19 cellular contexts compared by ENCODE assay signal in the genomic region with DNA sequence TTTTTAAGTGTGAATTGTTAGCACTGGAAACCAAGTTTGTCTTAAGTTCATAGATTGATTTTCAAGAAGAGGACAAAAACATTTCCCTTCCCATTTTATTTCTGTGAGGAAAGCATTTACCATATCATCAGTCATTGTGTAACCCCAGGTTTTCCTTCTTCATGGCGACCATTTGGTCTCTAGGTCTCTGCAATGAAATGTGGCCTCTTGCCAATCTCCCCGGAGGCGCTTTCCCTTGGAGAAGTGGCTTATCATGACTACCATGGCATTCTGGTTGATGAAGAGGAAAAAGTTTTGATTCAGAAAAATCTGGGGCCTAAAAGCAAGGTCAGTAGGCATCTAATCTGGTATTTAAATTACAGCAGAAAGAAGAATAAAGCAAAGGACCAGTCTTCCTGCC. TPM values are rescaled to one million over a fixed set of nuclear protein-coding genes. Genes with fewer than 3 reads are reported as not detected.
DNase-seq lines count a peak whose midpoint lies in the region; ATAC-seq and TF ChIP-seq lines count a peak whose summit lies in the region.
"Had no signal": no experiment of that assay in that cellular context is flagged by ENCODE, and none has a peak within 500 bp of the region (broad histone marks: within the 10 kb centered on the region; RNA-seq: fewer than 3 reads in every experiment).

No MANE protein-coding gene starts in this region.

- POLR2A ChIA-PET in CD8-positive, alpha-beta memory T cell (lab: Charles Lee) = no interaction called here
- POLR2A ChIA-PET in naive thymus-derived CD4-positive, alpha-beta T cell (lab: Charles Lee) = no interaction called here

- intact Hi-C loops in naive thymus-derived CD4-positive, alpha-beta T cell (cut with micrococcal nuclease) = no loop called here

- H3K9ac ChIP-seq in adipocyte (ENCODE audit: low read length) = no peak overlapping the region
- H3K9ac ChIP-seq: KMS-11 had no signal

- H3K36me3 ChIP-seq in BE2C (peaks cover 52% of the 10 kb centered on the region), adipocyte (ENCODE audit: control insufficient read depth, insufficient read depth, low read length, severe bottlenecking) (peaks cover 76% of the 10 kb centered on the region)
- peaks cover 52% of the 10 kb centered on the region for H3K36me3 ChIP-seq in CD8-positive, alpha-beta memory T cell (ENCODE audit: insufficient read depth, low read length)
- H3K36me3 ChIP-seq in naive thymus-derived CD4-positive, alpha-beta T cell (ENCODE audit: control insufficient read depth in 2 of 3, insufficient read depth in 3 of 3, low read length in 3 of 3) = peaks cover 38 to 85% (median 43%) of the 10 kb centered on the region in 3 experiments

- no peak for ATAC-seq in naive thymus-derived CD4-positive, alpha-beta T cell
- no peak for ATAC-seq in GM18520 (IDR thresholded peaks at IDR 0.05; ENCODE audit: unreplicated experiment)
- ATAC-seq: HepG2 had no signal

- no peak overlapping the region for H3K27ac ChIP-seq in CD8-positive, alpha-beta memory T cell (ENCODE audit: low read depth, low read length)
- no peak overlapping the region for H3K27ac ChIP-seq in naive thymus-derived CD4-positive, alpha-beta T cell (ENCODE audit: low read depth, low read length)
- H3K27ac ChIP-seq: KMS-11, Peyer's patch had no signal

- DNase-seq in BE2C (peak; percentile 81), adipocyte (ENCODE audit: low read depth) (peak; percentile 47), hepatic stellate cell (ENCODE audit: low spot score) (no peak), NCI-H510A (lab: John Stamatoyannopoulos, UW) (no peak)
- no peak for DNase-seq in CD8-positive, alpha-beta memory T cell
- no peak for DNase-seq in naive thymus-derived CD4-positive, alpha-beta T cell
- DNase-seq: ACHN, H7, MM.1S, NCI-H1105, NCI-H187, NCI-H446 treated with DMSO at 0.1 percent for 48 hours, NCI-H774, Peyer's patch, SIG-M5 had no signal

- H3K9me3 Mint-ChIP-seq in CD8-positive, alpha-beta memory T cell = no peaks in the 10 kb centered on the region
- H3K9me3 Mint-ChIP-seq in naive thymus-derived CD4-positive, alpha-beta T cell = peaks cover 0 to 1% (median 0%) of the 10 kb centered on the region in 11 donors

- H3K9me3 ChIP-seq in BE2C (no peaks in the 10 kb centered on the region), adipocyte (ENCODE audit: control insufficient read depth, low read length) (no peaks in the 10 kb centered on the region)
- no peaks in the 10 kb centered on the region for H3K9me3 ChIP-seq in CD8-positive, alpha-beta memory T cell (ENCODE audit: low read length)
- no peaks in the 10 kb centered on the region for H3K9me3 ChIP-seq in naive thymus-derived CD4-positive, alpha-beta T cell (ENCODE audit: control insufficient read depth in 2 of 3, low read length in 3 of 3)
- H3K9me3 ChIP-seq: Peyer's patch had no signal

- CTCF ChIA-PET in CD8-positive, alpha-beta memory T cell (lab: Charles Lee) = no interaction called here
- CTCF ChIA-PET in naive thymus-derived CD4-positive, alpha-beta T cell (lab: Charles Lee) = no interaction called here

- no peak for TF ChIP-seq CTCF in BE2C (IDR thresholded peaks at IDR 0.05; ENCODE audit: low read depth, low read length)

- H3K27ac Mint-ChIP-seq in CD8-positive, alpha-beta memory T cell = peak overlapping the region in 6 of 8 donors; percentile 28 to 84 (median 66)
- H3K27ac Mint-ChIP-seq in naive thymus-derived CD4-positive, alpha-beta T cell = peak overlapping the region in 6 of 9 donors; percentile 10 to 59 (median 40)
- H3K27ac Mint-ChIP-seq: B cell had no signal

- H3K4me3 ChIP-seq in BE2C (ENCODE audit: low read depth, low read length) = no peak overlapping the region
- H3K4me3 ChIP-seq in CD8-positive, alpha-beta memory T cell (ENCODE audit: low read length) = no peak overlapping the region
- no peak overlapping the region for H3K4me3 ChIP-seq in adipocyte (ENCODE audit: low read length)
- no peak overlapping the region for H3K4me3 ChIP-seq in naive thymus-derived CD4-positive, alpha-beta T cell (ENCODE audit: low read length)
- H3K4me3 ChIP-seq: Peyer's patch had no signal

- H3K36me3 Mint-ChIP-seq in CD8-positive, alpha-beta memory T cell = peaks cover 0 to 84% (median 22%) of the 10 kb centered on the region in 3 donors
- H3K36me3 Mint-ChIP-seq in naive thymus-derived CD4-positive, alpha-beta T cell = peaks cover 27 to 49% (median 29%) of the 10 kb centered on the region in 5 donors

- H3K4me1 Mint-ChIP-seq in CD8-positive, alpha-beta memory T cell = peaks cover 0 to 5% (median 0%) of the 10 kb centered on the region in 3 donors
- peaks cover 0 to 6% (median 0%) of the 10 kb centered on the region in 7 donors for H3K4me1 Mint-ChIP-seq in naive thymus-derived CD4-positive, alpha-beta T cell
- H3K4me1 Mint-ChIP-seq: B cell had no signal

- H3K4me1 ChIP-seq in BE2C (peaks cover 12% of the 10 kb centered on the region), adipocyte (ENCODE audit: control insufficient read depth, insufficient read depth, low read length) (peaks cover 13% of the 10 kb centered on the region)
- H3K4me1 ChIP-seq in CD8-positive, alpha-beta memory T cell (ENCODE audit: insufficient read depth, low read length) = no peaks in the 10 kb centered on the region
- no peaks in the 10 kb centered on the region for H3K4me1 ChIP-seq in naive thymus-derived CD4-positive, alpha-beta T cell (ENCODE audit: control insufficient read depth in 2 of 2, insufficient read depth in 2 of 2, low read length in 2 of 2)

- no peak overlapping the region for H3K4me3 Mint-ChIP-seq in CD8-positive, alpha-beta memory T cell
- H3K4me3 Mint-ChIP-seq in naive thymus-derived CD4-positive, alpha-beta T cell = no peak overlapping the region
- H3K4me3 Mint-ChIP-seq: B cell had no signal

- H3K27me3 Mint-ChIP-seq in CD8-positive, alpha-beta memory T cell = peaks cover 0 to 1% of the 10 kb centered on the region in 2 donors
- H3K27me3 Mint-ChIP-seq in naive thymus-derived CD4-positive, alpha-beta T cell = no peaks in the 10 kb centered on the region
- H3K27me3 Mint-ChIP-seq: B cell had no signal

- no peaks in the 10 kb centered on the region for H3K27me3 ChIP-seq in BE2C
- no peaks in the 10 kb centered on the region for H3K27me3 ChIP-seq in CD8-positive, alpha-beta memory T cell (ENCODE audit: insufficient read depth, low read length, poor library complexity, severe bottlenecking)
- H3K27me3 ChIP-seq in adipocyte (replicated peaks; ENCODE audit: control insufficient read depth, insufficient read depth, low read length) = no peaks in the 10 kb centered on the region
- H3K27me3 ChIP-seq in naive thymus-derived CD4-positive, alpha-beta T cell (ENCODE audit: control insufficient read depth in 2 of 2, insufficient read depth in 2 of 2, low read length in 2 of 2) = no peaks in the 10 kb centered on the region
- H3K27me3 ChIP-seq: Peyer's patch had no signal

RNA-seq across cellular contexts. Expression of a gene that starts 54.4 kb away (rescaled TPM):
- polyA plus RNA-seq in BE2C (2012; ENCODE audit: insufficient read depth, insufficient read length, low read depth) = 184 TPM
- 100 to 1,000 TPM; 185 to 192 TPM for total RNA-seq in CD8-positive, alpha-beta memory T cell
- polyA plus RNA-seq in CD8-positive, alpha-beta memory T cell = 217 TPM
- 100 to 1,000 TPM; 211 to 300 (median 282) TPM for total RNA-seq in naive thymus-derived CD4-positive, alpha-beta T cell
- 100 to 1,000 TPM; 152 to 164 TPM for polyA plus RNA-seq in naive thymus-derived CD4-positive, alpha-beta T cell

Comparison
In these comparisons a context has a peak if more than half of its experiments do, and no peak if none do; other contexts are left out.
1. DNase-seq: peak in BE2C (single experiment) and adipocyte (single experiment); none in CD8-positive, alpha-beta memory T cell (0 of 5), naive thymus-derived CD4-positive, alpha-beta T cell (0 of 9), hepatic stellate cell (single experiment) and NCI-H510A (single experiment).